18 cellular contexts compared by ENCODE assay signal in genomic region chr1:3038571-3039181, GRCh38. TPM values are rescaled to one million over a fixed set of nuclear protein-coding genes. Genes with fewer than 3 reads are reported as not detected.
DNase-seq lines count a peak whose midpoint lies in the region; ATAC-seq and TF ChIP-seq lines count a peak whose summit lies in the region.
"Had no signal": no experiment of that assay in that cellular context is flagged by ENCODE, and none has a peak within 500 bp of the region (broad histone marks: within the 10 kb centered on the region; RNA-seq: fewer than 3 reads in every experiment).

No MANE protein-coding gene starts in this region.

- no peak overlapping the region for H3K9ac ChIP-seq in BLaER1 treated with 17β-estradiol and CSF1 and Interleukin-3, amounts not matched to agents 10 nM and 100 nM

- peaks cover under 1 to 44% (median 20%) of the 10 kb centered on the region in 11 experiments; a peak in 17 of 22 replicates for H3K27me3 ChIP-seq in BLaER1 treated with 17β-estradiol and CSF1 and Interleukin-3, amounts not matched to agents 10 nM and 100 nM
- peaks cover 0 to 26% of the 10 kb centered on the region in 2 donors for H3K27me3 ChIP-seq in left lung

- H3K9me3 ChIP-seq in BLaER1 treated with 17β-estradiol and CSF1 and Interleukin-3, amounts not matched to agents 10 nM and 100 nM (replicated peaks in 1 of 11) = no peaks in the 10 kb centered on the region
- no peaks in the 10 kb centered on the region for H3K9me3 ChIP-seq in left lung

- peak; percentile 3 for DNase-seq in activated T-cell treated with anti-CD3 and anti-CD28 coated beads, Interleukin-2, amount 50 U/mL, for 4 hours
- no peak for DNase-seq in activated T-cell treated with anti-CD3 and anti-CD28 coated beads for 4 hours
- DNase-seq in left lung = peak; percentile 26 to 67
- peak; percentile 31 for DNase-seq in sciatic nerve (ENCODE audit: low spot score)
- DNase-seq in GF-D8 (lab: John Stamatoyannopoulos, UW) = no peak
- no peak for DNase-seq in NCI-H1694 treated with DMSO at 0.1 percent for 48 hours (lab: John Stamatoyannopoulos, UW)
- DNase-seq: DMS79, NCI-H187 treated with DMSO at 0.1 percent for 48 hours, NCI-H446 treated with DMSO at 0.1 percent for 48 hours, NCI-H748 treated with DMSO at 0.1 percent for 48 hours had no signal

- peaks cover 1% of the 10 kb centered on the region for H3K27me3 Mint-ChIP-seq in activated T-cell treated with anti-CD3 and anti-CD28 coated beads, Interleukin-2, amount 50 U/mL, for 4 hours (ENCODE audit: low read depth)

- no peak overlapping the region for H3K4me3 ChIP-seq in BLaER1 treated with 17β-estradiol and CSF1 and Interleukin-3, amounts not matched to agents 10 nM and 100 nM
- H3K4me3 ChIP-seq in left lung = no peak overlapping the region
- H3K4me3 ChIP-seq: GM12878, GM23338 had no signal

- peaks cover 0 to 42% (median 0%) of the 10 kb centered on the region in 11 experiments; a peak in 9 of 22 replicates for H4K20me1 ChIP-seq in BLaER1 treated with 17β-estradiol and CSF1 and Interleukin-3, amounts not matched to agents 10 nM and 100 nM

- no peak overlapping the region for H3K4me3 Mint-ChIP-seq in activated T-cell treated with anti-CD3 and anti-CD28 coated beads, Interleukin-2, amount 50 U/mL, for 4 hours
- H3K4me3 Mint-ChIP-seq: CD8-positive, alpha-beta memory T cell; GM23338 had no signal

- H3K36me3 Mint-ChIP-seq in activated T-cell treated with anti-CD3 and anti-CD28 coated beads, Interleukin-2, amount 50 U/mL, for 4 hours (ENCODE audit: insufficient read depth) = no peaks in the 10 kb centered on the region
- H3K36me3 Mint-ChIP-seq: CD8-positive, alpha-beta memory T cell had no signal

- peaks cover 0 to 23% (median 17%) of the 10 kb centered on the region in 10 experiments; a peak in 14 of 20 replicates for H3K4me1 ChIP-seq in BLaER1 treated with 17β-estradiol and CSF1 and Interleukin-3, amounts not matched to agents 10 nM and 100 nM
- no peaks in the 10 kb centered on the region for H3K4me1 ChIP-seq in left lung

- no peak for TF ChIP-seq CTCF in left lung (IDR thresholded peaks at IDR 0.05)

- H3K4me2 ChIP-seq in BLaER1 treated with 17β-estradiol and CSF1 and Interleukin-3, amounts not matched to agents 10 nM and 100 nM = peak overlapping the region in 8 of 11 experiments; percentile 41 to 73 (median 66); a peak in 14 of 22 replicates
- H3K4me2 ChIP-seq: GM23338 had no signal

- intact Hi-C loops in left lung (cut with DNase I) = no loop called here
- intact Hi-C loops in sciatic nerve (cut with DNase I) = no loop called here

- H3K4me1 Mint-ChIP-seq in activated T-cell treated with anti-CD3 and anti-CD28 coated beads, Interleukin-2, amount 50 U/mL, for 4 hours (ENCODE audit: low read depth) = peaks cover 6% of the 10 kb centered on the region

- no peaks in the 10 kb centered on the region for H3K9me3 Mint-ChIP-seq in activated T-cell treated with anti-CD3 and anti-CD28 coated beads, Interleukin-2, amount 50 U/mL, for 4 hours
- H3K9me3 Mint-ChIP-seq: CD8-positive, alpha-beta memory T cell; GM23338 had no signal

- H3K36me3 ChIP-seq in BLaER1 treated with 17β-estradiol and CSF1 and Interleukin-3, amounts not matched to agents 10 nM and 100 nM = no peaks in the 10 kb centered on the region
- H3K36me3 ChIP-seq in left lung = no peaks in the 10 kb centered on the region

- no peak overlapping the region for H3K27ac ChIP-seq in BLaER1 treated with 17β-estradiol and CSF1 and Interleukin-3, amounts not matched to agents 10 nM and 100 nM
- H3K27ac ChIP-seq in left lung = no peak overlapping the region
- H3K27ac ChIP-seq: RWPE1 had no signal

- no peak for ATAC-seq in activated T-cell treated with anti-CD3 and anti-CD28 coated beads, Interleukin-2, amount 50 U/mL, for 4 hours
- ATAC-seq in left lung (no peak), sciatic nerve (no peak), GM18868 (IDR thresholded peaks at IDR 0.05; ENCODE audit: unreplicated experiment) (no peak)
- ATAC-seq: GM12878, GM23338 had no signal

RNA-seq across cellular contexts. Expression of gene ACTRT2, which starts 17.4 kb away (rescaled TPM):
- total RNA-seq in activated T-cell treated with anti-CD3 and anti-CD28 coated beads, Interleukin-2, amount 50 U/mL, for 4 hours = not detected
- total RNA-seq in left lung (not detected), sciatic nerve (not detected)
- total RNA-seq: A172; CD8-positive, alpha-beta memory T cell; G401; GM12878; GM23338 had no signal

RNA-seq across cellular contexts. Expression of gene PRDM16, which starts 30.3 kb away (rescaled TPM):
- total RNA-seq in activated T-cell treated with anti-CD3 and anti-CD28 coated beads, Interleukin-2, amount 50 U/mL, for 4 hours = under 1 TPM in 2 of 3 donors, not detected in 1; 0.05 to 0.22 TPM
- total RNA-seq in left lung (10 to 100 TPM; 14.9 to 18.0 TPM), sciatic nerve (31.3 TPM)
- total RNA-seq: CD8-positive, alpha-beta memory T cell had no signal

Comparison
In these comparisons a context has a peak if more than half of its experiments do, and no peak if none do; other contexts are left out.
1. DNase-seq: peak in activated T-cell treated with anti-CD3 and anti-CD28 coated beads, Interleukin-2, amount 50 U/mL, for 4 hours (single experiment), left lung (2 of 2) and sciatic nerve (single experiment); none in activated T-cell treated with anti-CD3 and anti-CD28 coated beads for 4 hours (single experiment), GF-D8 (single experiment) and NCI-H1694 treated with DMSO at 0.1 percent for 48 hours (single experiment).
2. RNA of gene PRDM16, which starts 30.3 kb away (total RNA-seq): 31.3 TPM in sciatic nerve (single experiment) and 14.9 to 18.0 TPM in left lung; 0.05 to 0.22 TPM in activated T-cell treated with anti-CD3 and anti-CD28 coated beads, Interleukin-2, amount 50 U/mL, for 4 hours; every median in the first group is over 10 times any median in the second.